ENCODE assay signal across 33 cellular contexts in the genomic region with DNA sequence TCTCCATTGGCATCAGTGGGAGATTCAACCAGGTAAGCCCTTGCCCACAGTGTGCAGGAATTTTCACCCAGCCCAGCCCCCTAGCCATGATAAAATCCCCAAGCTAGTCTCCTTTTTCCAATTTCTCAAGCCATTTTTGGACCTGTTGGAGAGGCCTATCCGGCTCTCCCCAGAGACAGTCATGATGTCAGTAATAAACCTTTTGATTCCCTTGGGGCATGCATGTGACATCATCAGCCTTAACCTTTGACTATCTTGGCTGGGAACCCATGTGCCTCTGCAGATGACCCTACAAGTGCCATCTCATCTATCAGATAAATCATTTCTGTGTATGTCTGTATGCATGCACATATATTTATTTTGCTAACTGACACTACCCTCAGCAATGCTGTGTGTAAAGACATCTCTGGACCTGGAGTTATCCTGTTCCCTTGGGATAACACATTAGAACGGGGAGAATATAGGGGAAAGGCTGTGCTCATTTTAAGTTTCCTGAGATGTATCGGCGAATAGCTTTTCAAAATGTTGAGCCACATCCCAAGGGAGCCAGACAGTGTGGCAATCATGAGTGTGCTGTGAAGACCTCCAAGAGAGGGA. TPM values are rescaled to one million over a fixed set of nuclear protein-coding genes. Genes with fewer than 3 reads are reported as not detected.
"Had no signal": no experiment of that assay in that cellular context is flagged by ENCODE, and none has a peak within 500 bp of the region (broad histone marks: within the 10 kb centered on the region; RNA-seq: fewer than 3 reads in every experiment).

No MANE protein-coding gene starts in this region.

- H3K9me3 ChIP-seq: adrenal gland, pancreas, prostate gland had no signal

- DNase-seq: activated CD4-positive, alpha-beta T cell treated with anti-CD3 and anti-CD28 coated beads, Interleukin-2, amount 10 ng/mL, durations not matched to agents 7 days and 5 days; activated CD8-positive, alpha-beta memory T cell treated with anti-CD3 and anti-CD28 coated beads, Interleukin-2, amount 10 ng/mL, durations not matched to agents 7 days and 5 days; activated CD8-positive, alpha-beta T cell treated with anti-CD3 and anti-CD28 coated beads for 36 hours; activated naive CD4-positive, alpha-beta T cell treated with Interleukin-2 at 50 U/mL for 16 hours; activated T-cell treated with anti-CD3 and anti-CD28 coated beads, Interleukin-2, amount 50 U/mL, for 48 hours; adrenal gland; aorta; dorsolateral prefrontal cortex; effector memory CD4-positive, alpha-beta T cell; gastrocnemius medialis; glutamatergic neuron; mesenchymal stem cell; naive thymus-derived CD8-positive, alpha-beta T cell; nucleus accumbens; pancreas; stimulated activated CD4-positive, alpha-beta T cell treated with anti-CD3 and anti-CD28 coated beads, Interleukin-15, amount 100 ng/mL, for 24 hours; stimulated activated CD4-positive, alpha-beta T cell treated with anti-CD3 and anti-CD28 coated beads, Interleukin-2, amount 100 ng/mL, for 24 hours; stimulated activated naive B cell treated with anti-CD40 and anti-IgM and Interleukin-4, amounts not matched to agents 10 μg/mL and 1 μg/mL and 100 μg/mL, for 72 hours; stomach; T-helper 17 cell; T1000; tibial artery; upper lobe of right lung; WERI-Rb-1 had no signal

- H3K27ac ChIP-seq: adrenal gland, dorsolateral prefrontal cortex, gastrocnemius medialis, pancreas, prostate gland, stomach, tibial artery, upper lobe of right lung, WERI-Rb-1 had no signal

- H3K27me3 ChIP-seq: gastrocnemius medialis, pancreas, stomach, suprapubic skin, tibial artery, upper lobe of right lung had no signal

- H3K4me3 Mint-ChIP-seq: activated CD4-positive, alpha-beta T cell treated with anti-CD3 and anti-CD28 coated beads, Interleukin-2, amount 10 ng/mL, durations not matched to agents 7 days and 5 days; activated CD8-positive, alpha-beta memory T cell treated with anti-CD3 and anti-CD28 coated beads, Interleukin-2, amount 10 ng/mL, durations not matched to agents 7 days and 5 days; activated CD8-positive, alpha-beta T cell treated with anti-CD3 and anti-CD28 coated beads for 36 hours; activated naive CD8-positive, alpha-beta T cell; brain; naive thymus-derived CD8-positive, alpha-beta T cell; neural crest cell; stimulated activated naive B cell treated with anti-CD40 and anti-IgM and Interleukin-4, amounts not matched to agents 10 μg/mL and 1 μg/mL and 100 μg/mL, for 72 hours; T-helper 17 cell had no signal

- H3K4me1 Mint-ChIP-seq: activated CD4-positive, alpha-beta T cell treated with anti-CD3 and anti-CD28 coated beads, Interleukin-2, amount 10 ng/mL, durations not matched to agents 7 days and 5 days; activated CD8-positive, alpha-beta memory T cell treated with anti-CD3 and anti-CD28 coated beads, Interleukin-2, amount 10 ng/mL, durations not matched to agents 7 days and 5 days; brain; naive thymus-derived CD8-positive, alpha-beta T cell; neural crest cell; stimulated activated naive B cell treated with anti-CD40 and anti-IgM and Interleukin-4, amounts not matched to agents 10 μg/mL and 1 μg/mL and 100 μg/mL, for 72 hours; T-helper 17 cell had no signal

- H3K36me3 ChIP-seq: adrenal gland, gastrocnemius medialis, pancreas, prostate gland, stomach, suprapubic skin, tibial artery, upper lobe of right lung, WERI-Rb-1 had no signal

- H3K27me3 Mint-ChIP-seq: activated CD4-positive, alpha-beta T cell treated with anti-CD3 and anti-CD28 coated beads, Interleukin-2, amount 10 ng/mL, durations not matched to agents 7 days and 5 days; activated CD8-positive, alpha-beta T cell treated with anti-CD3 and anti-CD28 coated beads for 36 hours had no signal

- H3K27ac Mint-ChIP-seq: activated CD4-positive, alpha-beta T cell treated with anti-CD3 and anti-CD28 coated beads, Interleukin-2, amount 10 ng/mL, durations not matched to agents 7 days and 5 days; activated CD8-positive, alpha-beta memory T cell treated with anti-CD3 and anti-CD28 coated beads, Interleukin-2, amount 10 ng/mL, durations not matched to agents 7 days and 5 days; activated CD8-positive, alpha-beta T cell treated with anti-CD3 and anti-CD28 coated beads for 36 hours; activated naive CD8-positive, alpha-beta T cell; brain; stimulated activated naive B cell treated with anti-CD40 and anti-IgM and Interleukin-4, amounts not matched to agents 10 μg/mL and 1 μg/mL and 100 μg/mL, for 72 hours; T-helper 17 cell had no signal

- H3K36me3 Mint-ChIP-seq: activated CD8-positive, alpha-beta memory T cell treated with anti-CD3 and anti-CD28 coated beads, Interleukin-2, amount 10 ng/mL, durations not matched to agents 7 days and 5 days; brain had no signal

- FAIRE-seq: islet of Langerhans, pancreas had no signal

- H3K4me1 ChIP-seq: adrenal gland, gastrocnemius medialis, pancreas, prostate gland, stomach, tibial artery, upper lobe of right lung had no signal

- ATAC-seq: activated CD4-positive, CD25-positive, alpha-beta regulatory T cell treated with anti-CD3 and anti-CD28 coated beads, Interleukin-2, amount 50 U/mL, for 24 hours; activated CD8-positive, alpha-beta memory T cell treated with anti-CD3 and anti-CD28 coated beads, Interleukin-2, amount 10 ng/mL, durations not matched to agents 7 days and 5 days; activated CD8-positive, alpha-beta T cell treated with anti-CD3 and anti-CD28 coated beads for 36 hours; gastrocnemius medialis; naive thymus-derived CD8-positive, alpha-beta T cell; pancreas; stimulated activated naive B cell treated with anti-CD40 and anti-IgM and Interleukin-4, amounts not matched to agents 10 μg/mL and 1 μg/mL and 100 μg/mL, for 72 hours; T-helper 17 cell; upper lobe of right lung had no signal

- H3K4me3 ChIP-seq: adrenal gland, coronary artery, dorsolateral prefrontal cortex, gastrocnemius medialis, pancreas, prostate gland, stomach, suprapubic skin, tibial artery, upper lobe of right lung had no signal

RNA-seq across cellular contexts. Expression of a gene that starts 51.0 kb away (rescaled TPM):
- total RNA-seq: activated CD4-positive, alpha-beta T cell treated with anti-CD3 and anti-CD28 coated beads, Interleukin-2, amount 10 ng/mL, durations not matched to agents 7 days and 5 days; activated CD8-positive, alpha-beta memory T cell treated with anti-CD3 and anti-CD28 coated beads, Interleukin-2, amount 10 ng/mL, durations not matched to agents 7 days and 5 days; activated CD8-positive, alpha-beta T cell treated with anti-CD3 and anti-CD28 coated beads for 36 hours; cardiac septum; gastrocnemius medialis; naive thymus-derived CD8-positive, alpha-beta T cell; T-helper 17 cell had no signal
- polyA plus RNA-seq: naive thymus-derived CD8-positive, alpha-beta T cell had no signal
